18 cellular contexts compared by ENCODE assay signal in the genomic region with DNA sequence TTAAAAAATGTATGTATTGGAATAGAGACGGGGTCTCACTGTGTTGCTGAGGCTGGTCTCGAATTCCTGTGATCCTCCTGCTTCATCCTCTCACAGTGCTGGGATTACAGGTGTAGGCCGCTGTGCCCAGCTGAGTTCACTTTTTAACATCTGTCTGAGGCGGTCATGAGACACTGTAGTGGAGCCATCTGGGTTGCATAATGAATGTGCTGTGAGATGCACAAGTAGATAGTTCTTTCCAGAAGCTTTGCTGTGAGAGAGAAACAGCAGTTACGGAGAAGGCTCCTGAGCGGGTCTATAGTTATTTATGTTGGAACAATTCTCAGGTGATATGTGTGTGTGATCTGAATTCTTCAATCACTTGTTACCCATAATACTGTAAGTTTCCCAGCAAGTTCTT.
"Had no signal": no experiment of that assay in that cellular context is flagged by ENCODE, and none has a peak within 500 bp of the region (broad histone marks: within the 10 kb centered on the region; RNA-seq: fewer than 3 reads in every experiment).

No MANE protein-coding gene starts in this region.

- H3K4me3 Mint-ChIP-seq: activated naive CD8-positive, alpha-beta T cell treated with anti-CD3 and anti-CD28 coated beads for 36 hours; neural progenitor cell; stimulated activated naive CD8-positive, alpha-beta T cell treated with anti-CD3 and anti-CD28 coated beads, Interleukin-15, Interleukin-2, amounts not matched to agents 100 ng/mL and 50 ng/mL, for 24 hours had no signal

- H2AFZ ChIP-seq: neural progenitor cell had no signal

- H3K4me3 ChIP-seq: lower lobe of right lung, neural progenitor cell, right lobe of liver, skin epidermis, thyroid gland had no signal

- DNase-seq: activated CD4-positive, alpha-beta T cell treated with anti-CD3 and anti-CD28 coated beads, Interleukin-2, amount 50 U/mL, for 48 hours; activated naive CD4-positive, alpha-beta T cell; activated naive CD8-positive, alpha-beta T cell treated with anti-CD3 and anti-CD28 coated beads for 36 hours; cerebellar nuclear complex; cortex of kidney; kidney; lower lobe of right lung; naive B cell; posterior cingulate gyrus; right lobe of liver; stimulated activated CD4-positive, alpha-beta T cell treated with anti-CD3 and anti-CD28 coated beads, Interleukin-1b, Interleukin-23, amount 100 ng/mL, for 48 hours; SW 1271; T-helper 17 cell; thyroid gland had no signal

- H3K9me3 Mint-ChIP-seq: activated naive CD8-positive, alpha-beta T cell treated with anti-CD3 and anti-CD28 coated beads for 36 hours; activated T-helper 2 cell treated with anti-CD3 and anti-CD28 coated beads, Interferon-gamma antibody, Interleukin-2, Interleukin-4, amounts not matched to agents 10 μg/mL and 5 μg/mL and 100 μg/mL, durations not matched to agents 14 hours and 24 hours and 36 hours; naive B cell; neural progenitor cell; stimulated activated naive CD8-positive, alpha-beta T cell treated with anti-CD3 and anti-CD28 coated beads, Interleukin-15, Interleukin-2, amounts not matched to agents 100 ng/mL and 50 ng/mL, for 24 hours had no signal

- H3K4me2 ChIP-seq: neural progenitor cell had no signal

- H3K9me3 ChIP-seq: lower lobe of right lung, right lobe of liver, thyroid gland had no signal

- H3K27ac ChIP-seq: lower lobe of right lung, neural progenitor cell, right lobe of liver, skin epidermis, thyroid gland had no signal

- H3K27ac Mint-ChIP-seq: activated naive CD8-positive, alpha-beta T cell treated with anti-CD3 and anti-CD28 coated beads for 36 hours; activated T-helper 2 cell treated with anti-CD3 and anti-CD28 coated beads, Interferon-gamma antibody, Interleukin-2, Interleukin-4, amounts not matched to agents 10 μg/mL and 5 μg/mL and 100 μg/mL, durations not matched to agents 14 hours and 24 hours and 36 hours; neural progenitor cell; stimulated activated naive CD8-positive, alpha-beta T cell treated with anti-CD3 and anti-CD28 coated beads, Interleukin-15, Interleukin-2, amounts not matched to agents 100 ng/mL and 50 ng/mL, for 24 hours had no signal

- H3K9ac ChIP-seq: neural progenitor cell had no signal

- H3K27me3 Mint-ChIP-seq: activated naive CD8-positive, alpha-beta T cell treated with anti-CD3 and anti-CD28 coated beads for 36 hours; naive B cell; stimulated activated naive CD8-positive, alpha-beta T cell treated with anti-CD3 and anti-CD28 coated beads, Interleukin-15, Interleukin-2, amounts not matched to agents 100 ng/mL and 50 ng/mL, for 24 hours; T-helper 17 cell had no signal

- H3K36me3 ChIP-seq: neural progenitor cell had no signal

- H3K27me3 ChIP-seq: right lobe of liver, thyroid gland had no signal

- ATAC-seq: lower lobe of right lung, right lobe of liver, T-helper 17 cell had no signal
